ENCODE assay signal across 8 cellular contexts in genomic region chr3:100492810-100493140, GRCh38. TPM values are rescaled to one million over a fixed set of nuclear protein-coding genes. Genes with fewer than 3 reads are reported as not detected.
A peak's percentile ranks its signal among the peaks of the same experiment; 100 is the strongest.
DNase-seq lines count a peak whose midpoint lies in the region; ATAC-seq and TF ChIP-seq lines count a peak whose summit lies in the region.

No MANE protein-coding gene starts in this region.

- peak overlapping the region; percentile 82 to 84 for H4K8ac ChIP-seq in IMR-90 (ENCODE audit: low read depth in 2 of 2, low read length in 2 of 2)

- H3K4me1 ChIP-seq in A673 (ENCODE audit: insufficient read depth, low read length, poor library complexity, severe bottlenecking): no peaks in the 10 kb centered on the region
- H3K4me1 ChIP-seq in IMR-90 (ENCODE audit: control insufficient read depth, insufficient read depth, low read length): peaks cover 3% of the 10 kb centered on the region; the same call in 1 of the 2 replicates
- H3K4me1 ChIP-seq in mucosa of rectum (ENCODE audit: control insufficient read depth in 2 of 2, insufficient read depth in 2 of 2, low read length in 2 of 2): no peaks in the 10 kb centered on the region

- dilution Hi-C loops in IMR-90 (cut with HindIII; ENCODE audit: low sequenced_read_pairs, unreplicated experiment): no loop called here

- CTCF ChIA-PET in A673 (lab: Charles Lee): interaction anchor here (1.3 kb wide), 1 partner anchor 30 kb away, joined by 7 read pairs; no protein-coding TSS in a partner anchor
- CTCF ChIA-PET in IMR-90 (lab: Yijun Ruan, JAX): interaction anchor here (0.9 kb wide), 1 partner anchor 30 kb away, joined by 3 read pairs; no protein-coding TSS in a partner anchor

- in situ Hi-C loops in IMR-90 (cut with MboI; ENCODE audit: low sequenced_read_pairs): no loop called here

- H4K5ac ChIP-seq in IMR-90 (ENCODE audit: low read depth, low read length): peak overlapping the region; percentile 94

- H3K79me1 ChIP-seq in IMR-90 (ENCODE audit: low read depth in 1 of 2, low read length in 2 of 2): peaks cover 7 to 26% of the 10 kb centered on the region in 2 experiments; a peak in 3 of 4 replicates

- peak overlapping the region; percentile 90 for H3K4me2 ChIP-seq in IMR-90 (ENCODE audit: low read depth, low read length)

- no peak overlapping the region for H2AK9ac ChIP-seq in IMR-90 (replicated peaks; ENCODE audit: low read depth, low read length, poor library complexity)

- H3K56ac ChIP-seq in IMR-90 (ENCODE audit: extremely low read depth, insufficient read depth, low read length): peak overlapping the region; percentile 55

- intact Hi-C loops in A673 (cut with micrococcal nuclease; ENCODE audit: unreplicated experiment): no loop called here
- intact Hi-C loops in IMR-90 (cut with micrococcal nuclease): loop anchor here (1.0 to 5.0 kb wide), 2 partner anchors 90 to 98 kb away; partner anchors contain the start of genes LNP1 and TOMM70
- intact Hi-C loops in posterior vena cava (cut with DNase I): no loop called here

- H3K9me1 ChIP-seq in IMR-90 (ENCODE audit: insufficient read depth, low read length): no peaks in the 10 kb centered on the region

- no CpG with 5 or more reads among the region's 6 CpGs for WGBS in IMR-90 (ENCODE audit: extremely low coverage in 2 of 2, insufficient read length in 1 of 2), 2 experiments

- H3K18ac ChIP-seq in IMR-90 (ENCODE audit: low read depth, low read length): peak overlapping the region; percentile 94

- H2BK20ac ChIP-seq in IMR-90 (ENCODE audit: low read depth, low read length): peak overlapping the region; percentile 11; the same call in 1 of the 2 replicates

- H3K27ac Mint-ChIP-seq in central memory CD8-positive, alpha-beta T cell (ENCODE audit: low read depth): no peak overlapping the region

- H2BK15ac ChIP-seq in IMR-90 (ENCODE audit: low read depth, low read length): 0 out of 3 replicates have a peak overlapping the region, but pooled peaks have one; percentile 21

- H3K9ac ChIP-seq in IMR-90 (ENCODE audit: low read depth, low read length) (peak overlapping the region; percentile 71), mucosa of rectum (ENCODE audit: low read depth in 1 of 2, low read length in 2 of 2) (peak overlapping the region; percentile 45 to 65)

- H3K36me3 Mint-ChIP-seq in central memory CD8-positive, alpha-beta T cell (ENCODE audit: insufficient read depth): peaks cover 2% of the 10 kb centered on the region

- POLR2A ChIA-PET in A673 (lab: Charles Lee; ENCODE audit: low non-redundant PET): interaction anchor here (0.6 kb wide), 2 partner anchors 588 to 623 kb away, joined by 3 read pairs; no protein-coding TSS in a partner anchor
- POLR2A ChIA-PET in IMR-90 (lab: Charles Lee; ENCODE audit: unreplicated experiment): interaction anchor here (0.6 to 0.9 kb wide), 6 partner anchors 10 to 661 kb away, joined by 3 to 6 read pairs (median 4); no protein-coding TSS in a partner anchor

- peak overlapping the region; percentile 77 for H2BK120ac ChIP-seq in IMR-90 (ENCODE audit: low read depth, low read length)

- H3K27me3 ChIP-seq in A673 (replicated peaks; ENCODE audit: insufficient read depth, low read depth, low read length, poor library complexity) (no peaks in the 10 kb centered on the region), IMR-90 (ENCODE audit: control insufficient read depth, insufficient read depth, low read length) (0 out of 2 replicates have a peak, but pooled peaks cover 2% of the 10 kb centered on the region), mucosa of rectum (ENCODE audit: control insufficient read depth in 2 of 2, insufficient read depth in 2 of 2, low read length in 2 of 2) (peaks cover 0 to 4% of the 10 kb centered on the region in 2 donors)

- no peak for TF ChIP-seq RAD21 in IMR-90 (IDR thresholded peaks at IDR 0.05; ENCODE audit: low read length)

- H3K27me3 Mint-ChIP-seq in central memory CD8-positive, alpha-beta T cell: peaks cover 34% of the 10 kb centered on the region

- peak overlapping the region; percentile 81; the same call in 1 of the 2 replicates for H3K23ac ChIP-seq in IMR-90 (ENCODE audit: low read depth, low read length)

- H4K91ac ChIP-seq in IMR-90 (ENCODE audit: insufficient read depth, low read depth, low read length): peak overlapping the region; percentile 57

- peak overlapping the region; percentile 26 for H3K27ac ChIP-seq in A673 (ENCODE audit: low read depth, low read length, poor library complexity, severe bottlenecking)
- H3K27ac ChIP-seq in IMR-90 (ENCODE audit: insufficient read depth, low read length): peak overlapping the region; percentile 73
- peak overlapping the region; percentile 50 to 64 for H3K27ac ChIP-seq in mucosa of rectum (ENCODE audit: low read depth in 2 of 2, low read length in 2 of 2)

- H3K4me3 ChIP-seq in A673 (ENCODE audit: low read depth, low read length, poor library complexity, severe bottlenecking) (peak overlapping the region; percentile 55), IMR-90 (ENCODE audit: insufficient read depth, low read depth, low read length) (peak overlapping the region; percentile 79), mucosa of rectum (ENCODE audit: low read length in 2 of 2) (peak overlapping the region; percentile 63 to 79)

- H3K4ac ChIP-seq in IMR-90 (ENCODE audit: low read depth, low read length): peak overlapping the region; percentile 70

- no peaks in the 10 kb centered on the region for H4K20me1 ChIP-seq in IMR-90 (ENCODE audit: insufficient read depth, low read length)

- peak overlapping the region; percentile 74 for H3K4me3 Mint-ChIP-seq in central memory CD8-positive, alpha-beta T cell

- peak overlapping the region; percentile 82 for H3K14ac ChIP-seq in IMR-90 (replicated peaks; ENCODE audit: low read depth, low read length)

- DNase-seq in A673 (ENCODE audit: low spot score): no peak
- no peak for DNase-seq in IMR-90
- DNase-seq in central memory CD8-positive, alpha-beta T cell (ENCODE audit: low spot score in 2 of 2): no peak
- DNase-seq in NCI-H1436 treated with DMSO at 0.1 percent for 48 hours (lab: John Stamatoyannopoulos, UW): no peak
- no peak for DNase-seq in posterior vena cava (ENCODE audit: low spot score)

- no peak for TF ChIP-seq CTCF in A673 (conservative IDR thresholded peaks at IDR 0.05; ENCODE audit: low read depth, low read length)
- TF ChIP-seq CTCF in IMR-90 (conservative IDR thresholded peaks at IDR 0.05; ENCODE audit: low read depth, low read length): no peak

- H3K4me1 Mint-ChIP-seq in central memory CD8-positive, alpha-beta T cell: no peaks in the 10 kb centered on the region

- H2BK5ac ChIP-seq in IMR-90 (ENCODE audit: low read depth, low read length, poor library complexity, severe bottlenecking): peak overlapping the region; percentile 92

- no peak overlapping the region for H2AK5ac ChIP-seq in IMR-90 (ENCODE audit: low read depth, low read length)

- H3K9me3 ChIP-seq in A673 (ENCODE audit: low read depth, low read length, poor library complexity, severe bottlenecking) (no peaks in the 10 kb centered on the region), IMR-90 (ENCODE audit: control insufficient read depth, insufficient read depth, low read length) (no peaks in the 10 kb centered on the region), mucosa of rectum (ENCODE audit: control insufficient read depth in 2 of 2, low read length in 2 of 2) (no peaks in the 10 kb centered on the region)

- TSS peak; percentile 79 for BruUV-seq in A673 (replicated peaks; lab: Mats Ljungman, UMichigan)
- BruUV-seq in IMR-90 (replicated peaks; lab: Mats Ljungman, UMichigan): no TSS peak

- H2AFZ ChIP-seq in IMR-90 (replicated peaks; ENCODE audit: low read length, poor library complexity): peak overlapping the region; percentile 3

- TF ChIP-seq POLR2A in IMR-90 (IDR thresholded peaks at IDR 0.05; ENCODE audit: low read depth, low read length): no peak

- H3K9me3 Mint-ChIP-seq in central memory CD8-positive, alpha-beta T cell: no peaks in the 10 kb centered on the region

- H3K36me3 ChIP-seq in A673 (ENCODE audit: insufficient read depth, low read length, poor library complexity, severe bottlenecking) (no peaks in the 10 kb centered on the region), IMR-90 (ENCODE audit: control insufficient read depth, insufficient read depth, low read length) (no peaks in the 10 kb centered on the region), mucosa of rectum (ENCODE audit: control insufficient read depth in 2 of 2, insufficient read depth in 2 of 2, low read length in 2 of 2) (no peaks in the 10 kb centered on the region)

- ATAC-seq in IMR-90 (ENCODE audit: low read depth) (no peak), GM21447 (IDR thresholded peaks at IDR 0.05; ENCODE audit: unreplicated experiment) (no peak), GM18858 (IDR thresholded peaks at IDR 0.05; ENCODE audit: unreplicated experiment) (no peak)
- no peak for ATAC-seq in central memory CD8-positive, alpha-beta T cell (replicated peaks; ENCODE audit: extremely low read depth, poor library complexity, severe bottlenecking)

TF ChIP-seq in IMR-90, 13 proteins besides CTCF, POLR2A, EP300 and RAD21:
- TF ChIP-seq NFE2L2 (IDR thresholded peaks at IDR 0.05; ENCODE audit: low read depth, low read length) (no peak), MXI1 (IDR thresholded peaks at IDR 0.05; ENCODE audit: borderline replicate concordance, low read depth, low read length) (no peak), FOS (IDR thresholded peaks at IDR 0.05; ENCODE audit: low read depth, low read length) (no peak), MAFK (IDR thresholded peaks at IDR 0.05; ENCODE audit: low read depth, low read length) (no peak), CHD1 (IDR thresholded peaks at IDR 0.05; ENCODE audit: low read depth, low read length) (no peak), SMC3 (IDR thresholded peaks at IDR 0.05; ENCODE audit: low read depth, low read length) (no peak), MAZ (IDR thresholded peaks at IDR 0.05; ENCODE audit: borderline replicate concordance, low read depth, low read length) (no peak), RCOR1 (IDR thresholded peaks at IDR 0.05; ENCODE audit: insufficient replicate concordance, low read length) (no peak), RFX5 (IDR thresholded peaks at IDR 0.05; ENCODE audit: low read depth, low read length) (no peak)
TF ChIP-seq in IMR-90: peak in this region for 0.

RNA-seq across cellular contexts. Expression of gene TMEM45A, which starts 0.4 kb away (rescaled TPM):
- total RNA-seq in A673 (2021) (3.4 and 5.0 TPM in 2 replicates), IMR-90 (2012; rRNA removed) (13.6 and 20.8 TPM in 2 replicates), posterior vena cava (10 to 100 TPM; 34.5 to 75.3 TPM)
- 17.1 and 21.7 TPM in 2 replicates for polyA plus RNA-seq in IMR-90 (2012; rRNA removed)
- 5.1 and 7.0 TPM in 2 replicates for polyA plus RNA-seq in IMR-90 (2012; cell fraction: cytosol; rRNA removed)
- polyA plus RNA-seq in IMR-90 (2012; cell fraction: nucleus; rRNA removed; ENCODE audit: low replicate concordance): 0.91 and 9.7 TPM in 2 replicates
